17 cellular contexts compared by ENCODE assay signal in the genomic region with DNA sequence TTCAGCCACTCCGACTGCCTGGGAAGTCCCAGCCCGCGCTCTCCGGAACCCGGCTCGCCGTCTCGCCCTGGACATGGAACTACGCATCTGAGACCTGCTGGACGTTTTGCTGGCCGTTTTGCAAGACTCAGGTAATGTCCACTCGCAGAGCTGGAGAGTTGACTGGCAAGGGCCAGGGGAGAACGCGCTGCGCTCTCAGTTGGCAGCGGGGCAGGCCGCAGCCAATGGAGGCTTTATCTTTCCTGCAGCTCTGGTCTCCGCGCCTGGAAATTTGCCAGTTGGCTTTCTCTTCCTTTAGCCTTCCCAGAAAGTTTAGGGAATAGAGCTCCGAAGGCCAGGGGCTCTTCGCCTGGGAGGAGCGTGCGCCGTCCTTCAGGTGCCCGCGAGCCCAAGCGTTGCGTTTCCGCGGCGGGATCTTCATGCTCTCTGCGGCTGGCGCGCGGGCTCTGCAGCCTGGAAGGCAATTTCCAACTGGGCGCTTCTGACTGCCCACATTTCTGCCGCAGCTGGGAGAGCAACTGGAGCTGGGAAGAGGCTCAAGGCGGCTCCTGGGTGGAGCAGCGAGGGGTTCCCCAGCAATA. TPM values are rescaled to one million over a fixed set of nuclear protein-coding genes. Genes with fewer than 3 reads are reported as not detected.
A peak's percentile ranks its signal among the peaks of the same experiment; 100 is the strongest.
DNase-seq lines count a peak whose midpoint lies in the region; ATAC-seq, FAIRE-seq and TF ChIP-seq lines count a peak whose summit lies in the region.
"Had no signal": no experiment of that assay in that cellular context is flagged by ENCODE, and none has a peak within 500 bp of the region (broad histone marks: within the 10 kb centered on the region; RNA-seq: fewer than 3 reads in every experiment).

No MANE protein-coding gene starts in this region.

- H3K27ac Mint-ChIP-seq in mesothelial cell of epicardium (no peak overlapping the region), HFFc6 (no peak overlapping the region)
- no peak overlapping the region for H3K27ac Mint-ChIP-seq in naive thymus-derived CD4-positive, alpha-beta T cell
- H3K27ac Mint-ChIP-seq: activated B cell treated with CpG ODN at 0.5 μM for 24 hours; activated naive CD4-positive, alpha-beta T cell treated with anti-CD3 and anti-CD28 coated beads, Interleukin-2, amount 50 U/mL, for 24 hours had no signal

- H3K27ac ChIP-seq in liver (ENCODE audit: low read depth in 1 of 2, low read length in 2 of 2) (no peak overlapping the region), HepG2 (ENCODE audit: extremely low read length, insufficient read depth, low read length) (no peak overlapping the region)
- H3K27ac ChIP-seq in naive thymus-derived CD4-positive, alpha-beta T cell (ENCODE audit: low read depth, low read length), result no peak overlapping the region
- H3K27ac ChIP-seq: colonic mucosa, vagina had no signal

- peak overlapping the region; percentile 8 to 72 (median 55) for H3K4me3 ChIP-seq in liver (ENCODE audit: low read depth in 1 of 3, low read length in 3 of 3)
- no peak overlapping the region for H3K4me3 ChIP-seq in HepG2 (replicated peaks in 1 of 3; ENCODE audit: insufficient read depth in 1 of 3, low read depth in 2 of 3, low read length in 3 of 3)
- H3K4me3 ChIP-seq in epithelial cell of esophagus (ENCODE audit: low read length), result no peak overlapping the region
- no peak overlapping the region for H3K4me3 ChIP-seq in naive thymus-derived CD4-positive, alpha-beta T cell (ENCODE audit: low read length)
- H3K4me3 ChIP-seq: colonic mucosa had no signal

- POLR2A ChIA-PET in HepG2 (lab: Yijun Ruan, JAX), result no interaction called here
- POLR2A ChIA-PET in naive thymus-derived CD4-positive, alpha-beta T cell (lab: Charles Lee), result no interaction called here

- H3K4me1 Mint-ChIP-seq in mesothelial cell of epicardium, result no peaks in the 10 kb centered on the region
- no peaks in the 10 kb centered on the region for H3K4me1 Mint-ChIP-seq in HFFc6 (ENCODE audit: low read depth)
- no peaks in the 10 kb centered on the region for H3K4me1 Mint-ChIP-seq in naive thymus-derived CD4-positive, alpha-beta T cell
- H3K4me1 Mint-ChIP-seq: activated B cell treated with CpG ODN at 0.5 μM for 24 hours; activated naive CD4-positive, alpha-beta T cell treated with anti-CD3 and anti-CD28 coated beads, Interleukin-2, amount 50 U/mL, for 24 hours had no signal

- no peaks in the 10 kb centered on the region for H3K36me3 Mint-ChIP-seq in mesothelial cell of epicardium
- H3K36me3 Mint-ChIP-seq in HFFc6 (ENCODE audit: low read depth), result no peaks in the 10 kb centered on the region
- H3K36me3 Mint-ChIP-seq in naive thymus-derived CD4-positive, alpha-beta T cell, result no peaks in the 10 kb centered on the region
- H3K36me3 Mint-ChIP-seq: activated naive CD4-positive, alpha-beta T cell treated with anti-CD3 and anti-CD28 coated beads, Interleukin-2, amount 50 U/mL, for 24 hours had no signal

- H4K20me1 ChIP-seq in HepG2 (ENCODE audit: insufficient read depth, low read length), result no peaks in the 10 kb centered on the region

- H3K9me3 ChIP-seq in liver (ENCODE audit: control insufficient read depth in 4 of 4, low read length in 3 of 4) (no peaks in the 10 kb centered on the region), HepG2 (ENCODE audit: low read length) (no peaks in the 10 kb centered on the region)
- H3K9me3 ChIP-seq in naive thymus-derived CD4-positive, alpha-beta T cell (ENCODE audit: control insufficient read depth in 2 of 3, low read length in 3 of 3), result no peaks in the 10 kb centered on the region
- H3K9me3 ChIP-seq: colonic mucosa, vagina had no signal

- TF ChIP-seq EP300 in HepG2 (IDR thresholded peaks at IDR 0.05; ENCODE audit: low read depth in 2 of 2, low read length in 2 of 2), result no peak
- TF ChIP-seq EP300 in HepG2 (CRISPR knock-in tag; IDR thresholded peaks at IDR 0.05; ENCODE audit: borderline replicate concordance), result no peak

- 2% methylated on average over 39 of the region's 39 CpGs for WGBS in liver
- WGBS in HepG2 (ENCODE audit: low lambda C conversion rate), result no CpG with 5 or more reads among the region's 39 CpGs

- no peaks in the 10 kb centered on the region for H3K36me3 ChIP-seq in liver (ENCODE audit: control insufficient read depth in 4 of 4, insufficient read depth in 3 of 4, low read depth in 1 of 4, low read length in 3 of 4)
- H3K36me3 ChIP-seq in HepG2 (replicated peaks in 1 of 2; ENCODE audit: control insufficient read depth in 1 of 2, insufficient read depth in 2 of 2, low read length in 2 of 2), result no peaks in the 10 kb centered on the region
- H3K36me3 ChIP-seq in naive thymus-derived CD4-positive, alpha-beta T cell (ENCODE audit: control insufficient read depth in 2 of 3, insufficient read depth in 3 of 3, low read length in 3 of 3), result no peaks in the 10 kb centered on the region
- H3K36me3 ChIP-seq: colonic mucosa, vagina had no signal

- intact Hi-C loops in HepG2 (cut with micrococcal nuclease; ENCODE audit: unreplicated experiment), result no loop called here
- intact Hi-C loops in naive thymus-derived CD4-positive, alpha-beta T cell (cut with micrococcal nuclease), result no loop called here

- DNase-seq in HepG2 (ENCODE audit: low spot score), result no peak
- peak; percentile 0 for DNase-seq in epithelial cell of esophagus (ENCODE audit: low read depth)
- DNase-seq in mesothelial cell of epicardium (ENCODE audit: low spot score in 2 of 2, unreplicated experiment in 2 of 2), result no peak
- DNase-seq in midbrain (lab: John Stamatoyannopoulos, UW), result no peak
- no peak for DNase-seq in HFFc6
- DNase-seq in naive thymus-derived CD4-positive, alpha-beta T cell, result no peak
- DNase-seq: activated B cell treated with CpG ODN at 0.5 μM for 24 hours; activated CD8-positive, alpha-beta memory T cell treated with anti-CD3 and anti-CD28 coated beads, Interleukin-2, amount 50 U/mL, for 4 hours; colonic mucosa; KG1; NCI-H2081 treated with DMSO at 0.1 percent for 48 hours; occipital lobe had no signal

- peaks cover 0 to 2% (median 0%) of the 10 kb centered on the region in 4 donors for H3K27me3 ChIP-seq in liver (ENCODE audit: control insufficient read depth in 4 of 4, insufficient read depth in 4 of 4, low read length in 3 of 4)
- H3K27me3 ChIP-seq in HepG2 (ENCODE audit: control insufficient read depth in 1 of 2, insufficient read depth in 2 of 2, low read length in 2 of 2), result no peaks in the 10 kb centered on the region
- no peaks in the 10 kb centered on the region for H3K27me3 ChIP-seq in naive thymus-derived CD4-positive, alpha-beta T cell (ENCODE audit: control insufficient read depth in 2 of 2, insufficient read depth in 2 of 2, low read length in 2 of 2)
- H3K27me3 ChIP-seq: vagina had no signal

- H3K4me3 Mint-ChIP-seq in mesothelial cell of epicardium, result peak overlapping the region; percentile 77
- H3K4me3 Mint-ChIP-seq in HFFc6, result no peak overlapping the region
- H3K4me3 Mint-ChIP-seq in naive thymus-derived CD4-positive, alpha-beta T cell, result no peak overlapping the region
- H3K4me3 Mint-ChIP-seq: activated B cell treated with CpG ODN at 0.5 μM for 24 hours; activated naive CD4-positive, alpha-beta T cell treated with anti-CD3 and anti-CD28 coated beads, Interleukin-2, amount 50 U/mL, for 24 hours had no signal

- H3K9ac ChIP-seq in liver (ENCODE audit: low read depth in 1 of 2, low read length in 2 of 2) (no peak overlapping the region), HepG2 (ENCODE audit: insufficient read depth, low read depth, low read length) (no peak overlapping the region)

- CTCF ChIA-PET in HepG2 (lab: Yijun Ruan, JAX; ENCODE audit: low intra/inter-chr PET ratio, low total read pairs), result no interaction called here
- CTCF ChIA-PET in naive thymus-derived CD4-positive, alpha-beta T cell (lab: Charles Lee), result no interaction called here

- H3K27me3 Mint-ChIP-seq in mesothelial cell of epicardium (ENCODE audit: low read depth), result peaks cover 81% of the 10 kb centered on the region
- peaks cover 12% of the 10 kb centered on the region for H3K27me3 Mint-ChIP-seq in HFFc6 (ENCODE audit: insufficient read depth)
- peaks cover 11 to 52% (median 25%) of the 10 kb centered on the region in 5 donors for H3K27me3 Mint-ChIP-seq in naive thymus-derived CD4-positive, alpha-beta T cell

- H3K4me1 ChIP-seq in liver (ENCODE audit: control insufficient read depth in 4 of 4, insufficient read depth in 4 of 4, low read length in 3 of 4), result peaks cover 2 to 33% (median 21%) of the 10 kb centered on the region in 4 donors
- H3K4me1 ChIP-seq in HepG2 (ENCODE audit: insufficient read depth, low read length), result no peaks in the 10 kb centered on the region
- H3K4me1 ChIP-seq in naive thymus-derived CD4-positive, alpha-beta T cell (ENCODE audit: control insufficient read depth in 2 of 2, insufficient read depth in 2 of 2, low read length in 2 of 2), result no peaks in the 10 kb centered on the region
- H3K4me1 ChIP-seq: colonic mucosa, vagina had no signal

- TF ChIP-seq CTCF in liver (IDR thresholded peaks at IDR 0.05; ENCODE audit: low read depth, low read length, missing input control), result no peak
- no peak for TF ChIP-seq CTCF in HepG2 (CRISPR knock-in tag; IDR thresholded peaks at IDR 0.05)
- no peak for TF ChIP-seq CTCF in epithelial cell of esophagus (IDR thresholded peaks at IDR 0.05; ENCODE audit: insufficient read depth, low read depth, low read length, missing control alignments)
- no peak for TF ChIP-seq CTCF in mesothelial cell of epicardium (IDR thresholded peaks at IDR 0.05; ENCODE audit: unreplicated experiment)
- no peak for TF ChIP-seq CTCF in HFFc6 (IDR thresholded peaks at IDR 0.05)

- no peak overlapping the region for H3K4me2 ChIP-seq in HepG2 (ENCODE audit: low read depth, low read length)

- no TSS peak for BruUV-seq in HepG2 (replicated peaks; lab: Mats Ljungman, UMichigan)

- in situ Hi-C loops in HepG2 (cut with HindIII; ENCODE audit: extremely low pct_ligation_motif_present, low pct_unique_long_range_greater_than_20kb), result no loop called here

- H3K9me3 Mint-ChIP-seq in mesothelial cell of epicardium (peaks cover 11% of the 10 kb centered on the region), HFFc6 (no peaks in the 10 kb centered on the region)
- H3K9me3 Mint-ChIP-seq in naive thymus-derived CD4-positive, alpha-beta T cell, result peaks cover 0 to 4% (median 0%) of the 10 kb centered on the region in 11 donors
- H3K9me3 Mint-ChIP-seq: activated B cell treated with CpG ODN at 0.5 μM for 24 hours; activated naive CD4-positive, alpha-beta T cell treated with anti-CD3 and anti-CD28 coated beads, Interleukin-2, amount 50 U/mL, for 24 hours had no signal

- TF ChIP-seq RAD21 in liver (IDR thresholded peaks at IDR 0.05) (no peak), HepG2 (CRISPR knock-in tag; IDR thresholded peaks at IDR 0.05) (no peak)

- FAIRE-seq in HepG2 (lab: Jason Lieb, UNC), result no peak
- FAIRE-seq: D721Med had no signal

- ATAC-seq in HepG2 (no peak), GM18867 (IDR thresholded peaks at IDR 0.05; ENCODE audit: unreplicated experiment) (no peak)
- no peak for ATAC-seq in naive thymus-derived CD4-positive, alpha-beta T cell

- TF ChIP-seq POLR2A in HepG2 (IDR thresholded peaks at IDR 0.05; ENCODE audit: insufficient read depth in 1 of 2, low read depth in 2 of 2, low read length in 2 of 2), result no peak

- no peaks in the 10 kb centered on the region for H3K79me2 ChIP-seq in HepG2 (ENCODE audit: insufficient read depth, low read length)

- H2AFZ ChIP-seq in HepG2 (ENCODE audit: low read length), result no peak overlapping the region

RNA-seq across cellular contexts. Expression of a gene that starts 1.0 kb away (rescaled TPM):
- total RNA-seq in liver, result 1 to 10 TPM in 1 of 2 donors, under 1 TPM in 1; 0.56 to 1.3 TPM
- 1 to 10 TPM in 1 of 2 donors, under 1 TPM in 1; 0.20 to 1.6 TPM for polyA plus RNA-seq in liver
- total RNA-seq in HepG2 (2016; rRNA removed; fragmentation: Illumina TruSeq; extraction: Trizol), result not detected in 2 replicates
- not detected in 2 replicates for total RNA-seq in HepG2 (2016; cell fraction: cytosol; rRNA removed; fragmentation: Illumina TruSeq; extraction: Trizol; ENCODE audit: low read depth)
- total RNA-seq in HepG2 (2016; cell fraction: insoluble cytoplasmic fraction; rRNA removed; fragmentation: Illumina TruSeq; extraction: Trizol), result not detected in 2 replicates
- total RNA-seq in HepG2 (2016; cell fraction: membrane; rRNA removed; fragmentation: Illumina TruSeq; extraction: Trizol), result not detected in 2 replicates
- total RNA-seq in HepG2 (2016; cell fraction: nucleus; rRNA removed; fragmentation: Illumina TruSeq; extraction: Trizol), result not detected in 2 replicates
- not detected in 2 replicates for polyA plus RNA-seq in HepG2 (2011; rRNA removed)
- not detected in 2 replicates for polyA plus RNA-seq in HepG2 (2011; cell fraction: cytosol; rRNA removed)
- polyA plus RNA-seq in HepG2 (2011; cell fraction: nucleus; rRNA removed), result not detected in 2 replicates
- not detected in 2 replicates for polyA plus RNA-seq in HepG2 (2012)
- polyA plus RNA-seq in HepG2 (2016; cell fraction: cytosol; fragmentation: Illumina TruSeq; extraction: Trizol; ENCODE audit: low read depth), result not detected in 2 replicates
- polyA plus RNA-seq in HepG2 (2016; cell fraction: insoluble cytoplasmic fraction; fragmentation: Illumina TruSeq; extraction: Trizol; ENCODE audit: low read depth), result not detected in 2 replicates
- polyA plus RNA-seq in HepG2 (2016; cell fraction: membrane; fragmentation: Illumina TruSeq; extraction: Trizol; ENCODE audit: low read depth), result not detected in 2 replicates
- polyA plus RNA-seq in HepG2 (2016; cell fraction: nucleus; fragmentation: Illumina TruSeq; extraction: Trizol; ENCODE audit: insufficient read depth, low read depth), result not detected in 2 replicates
- not detected in 2 replicates for polyA minus RNA-seq in HepG2 (2011; rRNA and poly(A)+ RNA removed; ENCODE audit: low replicate concordance)
- polyA minus RNA-seq in HepG2 (2011; cell fraction: cytosol; rRNA and poly(A)+ RNA removed), result not detected in 2 replicates
- polyA minus RNA-seq in HepG2 (2011; cell fraction: nucleus; rRNA and poly(A)+ RNA removed), result not detected in 2 replicates
- 0.42 to 0.92 TPM (median 0.54 TPM) in 3 replicates for total RNA-seq in mesothelial cell of epicardium
- total RNA-seq in HFFc6 (2021; fragmentation: NEBNext Ultra II Directional; extraction: Animal tissue kit (Norgen Biotek cat#: 25700)), result under 1 TPM in 1 of 6 experiments, not detected in 5; 0.33 TPM
- not detected for total RNA-seq in naive thymus-derived CD4-positive, alpha-beta T cell
- not detected for polyA plus RNA-seq in naive thymus-derived CD4-positive, alpha-beta T cell
- total RNA-seq: activated B cell treated with CpG ODN at 0.5 μM for 24 hours, colonic mucosa had no signal

Comparison
In these comparisons a context has a peak if more than half of its experiments do, and no peak if none do; other contexts are left out.
1. H3K4me3 ChIP-seq: peak in liver (3 of 3); none in HepG2 (0 of 3), epithelial cell of esophagus (single experiment) and naive thymus-derived CD4-positive, alpha-beta T cell (single experiment).